Comparison of ENCODE assay signal across 15 cellular contexts in the genomic region with DNA sequence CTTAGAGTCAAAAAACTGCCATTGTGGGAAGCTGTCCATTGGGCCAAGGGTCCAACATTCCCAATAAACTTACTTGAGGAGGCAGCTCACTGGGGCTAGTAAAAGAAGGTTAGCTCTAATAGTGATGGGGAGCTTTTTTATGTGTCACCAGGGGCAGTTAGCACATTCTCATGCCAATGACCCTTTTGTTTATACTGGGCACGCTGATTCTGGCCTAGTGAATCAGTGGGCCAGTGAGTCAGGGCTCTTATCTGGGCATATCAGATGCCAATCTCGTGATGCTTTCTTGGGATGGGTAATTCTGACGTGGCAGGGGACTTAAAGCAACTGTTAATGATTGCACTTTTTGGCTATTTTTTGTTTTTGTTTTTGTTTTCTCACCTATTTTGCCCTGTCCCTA. TPM values are rescaled to one million over a fixed set of nuclear protein-coding genes. Genes with fewer than 3 reads are reported as not detected.
A peak's percentile ranks its signal among the peaks of the same experiment; 100 is the strongest.
DNase-seq lines count a peak whose midpoint lies in the region; ATAC-seq and TF ChIP-seq lines count a peak whose summit lies in the region.
"Had no signal": no experiment of that assay in that cellular context is flagged by ENCODE, and none has a peak within 500 bp of the region (broad histone marks: within the 10 kb centered on the region; RNA-seq: fewer than 3 reads in every experiment).

No MANE protein-coding gene starts in this region.

- POLR2A ChIA-PET in T-cell (lab: Charles Lee), result no interaction called here

- CTCF ChIA-PET in T-cell (lab: Charles Lee), result no interaction called here

- H3K9me3 ChIP-seq in GM23248 (ENCODE audit: low read depth), result no peaks in the 10 kb centered on the region
- H3K9me3 ChIP-seq in SJSA1 (replicated peaks), result no peaks in the 10 kb centered on the region
- H3K9me3 ChIP-seq in skeletal muscle satellite cell (replicated peaks; ENCODE audit: low read length), result no peaks in the 10 kb centered on the region
- H3K9me3 ChIP-seq in stomach, result no peaks in the 10 kb centered on the region
- H3K9me3 ChIP-seq: ascending aorta had no signal

- TF ChIP-seq EP300 in stomach (IDR thresholded peaks at IDR 0.05), result no peak

- H3K36me3 ChIP-seq in GM23248 (ENCODE audit: low read depth), result no peaks in the 10 kb centered on the region
- H3K36me3 ChIP-seq in SJSA1, result no peaks in the 10 kb centered on the region
- no peaks in the 10 kb centered on the region for H3K36me3 ChIP-seq in skeletal muscle satellite cell (ENCODE audit: insufficient read depth, low read length)
- H3K36me3 ChIP-seq in stomach, result no peaks in the 10 kb centered on the region
- H3K36me3 ChIP-seq: ascending aorta, WERI-Rb-1 had no signal

- no peak for ATAC-seq in T-cell (replicated peaks in 1 of 4)
- no peak for ATAC-seq in activated T-cell treated with anti-CD3 and anti-CD28 coated beads, Interleukin-2, amount 50 U/mL, for 4 hours

- TF ChIP-seq POLR2A in stomach (IDR thresholded peaks at IDR 0.05), result no peak

- H3K4me1 Mint-ChIP-seq in T-cell, result peaks cover 4 to 5% (median 5%) of the 10 kb centered on the region in 3 donors
- H3K4me1 Mint-ChIP-seq in activated T-cell treated with anti-CD3 and anti-CD28 coated beads, Interleukin-2, amount 50 U/mL, for 4 hours (ENCODE audit: low read depth), result no peaks in the 10 kb centered on the region

- H3K4me3 Mint-ChIP-seq in T-cell, result no peak overlapping the region
- H3K4me3 Mint-ChIP-seq in activated T-cell treated with anti-CD3 and anti-CD28 coated beads, Interleukin-2, amount 50 U/mL, for 4 hours, result no peak overlapping the region

- DNase-seq in GM23248 (peak; percentile 90), SJSA1 (ENCODE audit: low read depth in 1 of 2, low spot score in 2 of 2) (peak; percentile 71), fibroblast of peridontal ligament (ENCODE audit: extremely low read depth) (peak; percentile 71), T-cell (no peak), GM20000 (ENCODE audit: low spot score) (no peak), stomach (no peak)
- no peak for DNase-seq in activated T-cell treated with anti-CD3 and anti-CD28 coated beads, Interleukin-2, amount 50 U/mL, for 4 hours
- DNase-seq: DMS79; effector memory CD4-positive, alpha-beta T cell; midbrain; NCI-H2107; WERI-Rb-1 had no signal

- peaks cover 13% of the 10 kb centered on the region; the same call in 1 of the 2 replicates for H3F3A ChIP-seq in GM23248 (ENCODE audit: insufficient read depth)

- H3K4me1 ChIP-seq in GM23248 (ENCODE audit: insufficient read depth), result peaks cover 11% of the 10 kb centered on the region
- peaks cover 23% of the 10 kb centered on the region for H3K4me1 ChIP-seq in SJSA1 (replicated peaks)
- H3K4me1 ChIP-seq in skeletal muscle satellite cell (ENCODE audit: control insufficient read depth, insufficient read depth, low read length), result peaks cover 12% of the 10 kb centered on the region
- H3K4me1 ChIP-seq in stomach, result no peaks in the 10 kb centered on the region
- H3K4me1 ChIP-seq: ascending aorta had no signal

- H3K4me3 ChIP-seq in GM23248 (no peak overlapping the region), SJSA1 (no peak overlapping the region), skeletal muscle satellite cell (ENCODE audit: low read length) (no peak overlapping the region), stomach (no peak overlapping the region)
- H3K4me3 ChIP-seq: ascending aorta had no signal

- H3K27me3 Mint-ChIP-seq in T-cell, result peaks cover 6 to 30% of the 10 kb centered on the region in 2 donors
- H3K27me3 Mint-ChIP-seq in activated T-cell treated with anti-CD3 and anti-CD28 coated beads, Interleukin-2, amount 50 U/mL, for 4 hours (ENCODE audit: low read depth), result peaks cover 6% of the 10 kb centered on the region

- no peaks in the 10 kb centered on the region for H3K36me3 Mint-ChIP-seq in T-cell
- no peaks in the 10 kb centered on the region for H3K36me3 Mint-ChIP-seq in activated T-cell treated with anti-CD3 and anti-CD28 coated beads, Interleukin-2, amount 50 U/mL, for 4 hours (ENCODE audit: insufficient read depth)

- no peaks in the 10 kb centered on the region for H4K20me1 ChIP-seq in GM23248 (ENCODE audit: insufficient read depth)

- H2AFZ ChIP-seq in GM23248, result no peak overlapping the region

- H3K79me2 ChIP-seq in GM23248 (ENCODE audit: insufficient read depth), result no peaks in the 10 kb centered on the region

- H3K4me2 ChIP-seq in GM23248 (ENCODE audit: unreplicated experiment), result no peak overlapping the region
- H3K4me2 ChIP-seq in skeletal muscle satellite cell (ENCODE audit: low read length), result peak overlapping the region; percentile 38

- H3K9ac ChIP-seq in GM23248 (0 out of 2 replicates have a peak overlapping the region, but pooled peaks have one; percentile 49), skeletal muscle satellite cell (ENCODE audit: low read depth, low read length) (peak overlapping the region; percentile 50)

- intact Hi-C loops in stomach (cut with DNase I; ENCODE audit: low total_unique reads), result no loop called here

- peak overlapping the region; percentile 94 for H3K27ac ChIP-seq in GM23248
- peak overlapping the region; percentile 88 for H3K27ac ChIP-seq in SJSA1
- no peak overlapping the region for H3K27ac ChIP-seq in stomach
- H3K27ac ChIP-seq: ascending aorta, WERI-Rb-1 had no signal

- peaks cover 0 to 4% (median 0%) of the 10 kb centered on the region in 3 donors for H3K9me3 Mint-ChIP-seq in T-cell
- peaks cover 4% of the 10 kb centered on the region for H3K9me3 Mint-ChIP-seq in activated T-cell treated with anti-CD3 and anti-CD28 coated beads, Interleukin-2, amount 50 U/mL, for 4 hours

- no peak overlapping the region for H3K27ac Mint-ChIP-seq in T-cell

- H3K27me3 ChIP-seq in GM23248 (replicated peaks; ENCODE audit: insufficient read depth), result no peaks in the 10 kb centered on the region
- no peaks in the 10 kb centered on the region for H3K27me3 ChIP-seq in SJSA1 (replicated peaks)
- H3K27me3 ChIP-seq in skeletal muscle satellite cell (ENCODE audit: control insufficient read depth, insufficient read depth, low read length), result no peaks in the 10 kb centered on the region
- no peaks in the 10 kb centered on the region for H3K27me3 ChIP-seq in stomach
- H3K27me3 ChIP-seq: ascending aorta had no signal

- H3K9me2 ChIP-seq in GM23248 (ENCODE audit: insufficient read depth), result no peaks in the 10 kb centered on the region

- 0 to 3% methylated on average over 3 of the region's 3 CpGs for WGBS in GM23248 (ENCODE audit: low coverage in 1 of 2, low lambda C conversion rate in 2 of 2, missing lambda C conversion rate in 2 of 2), 2 experiments
- WGBS in stomach, 5 donors, result 29 to 68% (median 45%) methylated on average over 2 to 3 of the region's 3 CpGs

- no peak for TF ChIP-seq CTCF in GM20000 (IDR thresholded peaks at IDR 0.05; ENCODE audit: extremely low read depth, missing control alignments)
- TF ChIP-seq CTCF in stomach (IDR thresholded peaks at IDR 0.05), result no peak

- in situ Hi-C loops in GM23248 (cut with MboI), result no loop called here

RNA-seq across cellular contexts. Expression of a gene that starts 27.8 kb away (rescaled TPM):
- total RNA-seq in GM23248 (2014; rRNA removed; shearing (Covaris generic)), result 22.8 and 30.7 TPM in 2 replicates
- polyA plus RNA-seq in GM23248 (2016; fragmentation: Nextera tagmentation; extraction: Ambion mirVana) (30.6 and 32.0 TPM in 2 replicates), stomach (10 to 100 TPM; 40.5 to 44.6 (median 43.1) TPM)
- 21.5 and 42.7 TPM in 2 replicates for total RNA-seq in SJSA1 (2014; rRNA removed; shearing (Covaris generic))
- 19.9 and 22.6 TPM in 2 replicates for total RNA-seq in skeletal muscle satellite cell (2012; rRNA removed)
- total RNA-seq in T-cell (10 to 100 TPM in 1 of 5 donors, 1 to 10 TPM in 4; 5.0 to 10.0 (median 7.7) TPM), stomach (100 to 1,000 TPM in 1 of 5 donors, 10 to 100 TPM in 3, 1 to 10 TPM in 1; 2.9 to 183 (median 43.9) TPM)
- total RNA-seq in activated T-cell treated with anti-CD3 and anti-CD28 coated beads, Interleukin-2, amount 50 U/mL, for 4 hours, result 1 to 10 TPM; 5.3 to 5.5 (median 5.4) TPM

RNA-seq across cellular contexts. Expression of a gene that starts 29.9 kb away (rescaled TPM):
- total RNA-seq in GM23248 (2014; rRNA removed; shearing (Covaris generic)), result 640 and 664 TPM in 2 replicates
- polyA plus RNA-seq in GM23248 (2016; fragmentation: Nextera tagmentation; extraction: Ambion mirVana) (482 and 486 TPM in 2 replicates), stomach (100 to 1,000 TPM; 167 to 268 (median 259) TPM)
- 806 and 914 TPM in 2 replicates for total RNA-seq in SJSA1 (2014; rRNA removed; shearing (Covaris generic))
- total RNA-seq in skeletal muscle satellite cell (2012; rRNA removed), result 966 and 1,232 TPM in 2 replicates
- total RNA-seq in T-cell (100 to 1,000 TPM in 2 of 5 donors, 10 to 100 TPM in 3; 72.4 to 152 (median 86.9) TPM), stomach (100 to 1,000 TPM; 104 to 441 (median 238) TPM)
- 100 to 1,000 TPM; 196 to 207 (median 204) TPM for total RNA-seq in activated T-cell treated with anti-CD3 and anti-CD28 coated beads, Interleukin-2, amount 50 U/mL, for 4 hours

RNA-seq across cellular contexts. Expression of a gene that starts 48.9 kb away (rescaled TPM):
- total RNA-seq in GM23248 (2014; rRNA removed; shearing (Covaris generic)), result 16.3 and 33.4 TPM in 2 replicates
- polyA plus RNA-seq in GM23248 (2016; fragmentation: Nextera tagmentation; extraction: Ambion mirVana) (53.1 and 58.1 TPM in 2 replicates), stomach (10 to 100 TPM; 42.2 to 57.3 (median 56.3) TPM)
- 21.0 and 30.5 TPM in 2 replicates for total RNA-seq in SJSA1 (2014; rRNA removed; shearing (Covaris generic))
- 5.2 and 9.4 TPM in 2 replicates for total RNA-seq in skeletal muscle satellite cell (2012; rRNA removed)
- total RNA-seq in T-cell (1 to 10 TPM; 4.3 to 6.8 (median 5.8) TPM), stomach (10 to 100 TPM; 16.3 to 33.6 (median 22.8) TPM)
- total RNA-seq in activated T-cell treated with anti-CD3 and anti-CD28 coated beads, Interleukin-2, amount 50 U/mL, for 4 hours, result 1 to 10 TPM; 2.5 to 4.3 (median 2.5) TPM

RNA-seq across cellular contexts. Expression of a gene that starts 54.1 kb away (rescaled TPM):
- not detected in 2 replicates for total RNA-seq in GM23248 (2014; rRNA removed; shearing (Covaris generic))
- 0.26 and 0.28 TPM in 2 replicates for polyA plus RNA-seq in GM23248 (2016; fragmentation: Nextera tagmentation; extraction: Ambion mirVana)
- not detected in 2 replicates for total RNA-seq in SJSA1 (2014; rRNA removed; shearing (Covaris generic))
- total RNA-seq in skeletal muscle satellite cell (2012; rRNA removed), result not detected in 2 replicates
- not detected for total RNA-seq in T-cell
- not detected for total RNA-seq in activated T-cell treated with anti-CD3 and anti-CD28 coated beads, Interleukin-2, amount 50 U/mL, for 4 hours
- not detected for total RNA-seq in stomach
- not detected for polyA plus RNA-seq in stomach
- total RNA-seq: ascending aorta, temporal lobe had no signal

Comparison
In these comparisons a context has a peak if more than half of its experiments do, and no peak if none do; other contexts are left out.
1. DNase-seq: peak in GM23248 (single experiment), SJSA1 (2 of 2) and fibroblast of peridontal ligament (single experiment); none in T-cell (0 of 34), activated T-cell treated with anti-CD3 and anti-CD28 coated beads, Interleukin-2, amount 50 U/mL, for 4 hours (single experiment), GM20000 (single experiment) and stomach (single experiment).
2. H3K27ac ChIP-seq: peak in GM23248 (single experiment) and SJSA1 (single experiment); none in stomach (0 of 5).